ENCODE assay signal across 13 cellular contexts in the genomic region with DNA sequence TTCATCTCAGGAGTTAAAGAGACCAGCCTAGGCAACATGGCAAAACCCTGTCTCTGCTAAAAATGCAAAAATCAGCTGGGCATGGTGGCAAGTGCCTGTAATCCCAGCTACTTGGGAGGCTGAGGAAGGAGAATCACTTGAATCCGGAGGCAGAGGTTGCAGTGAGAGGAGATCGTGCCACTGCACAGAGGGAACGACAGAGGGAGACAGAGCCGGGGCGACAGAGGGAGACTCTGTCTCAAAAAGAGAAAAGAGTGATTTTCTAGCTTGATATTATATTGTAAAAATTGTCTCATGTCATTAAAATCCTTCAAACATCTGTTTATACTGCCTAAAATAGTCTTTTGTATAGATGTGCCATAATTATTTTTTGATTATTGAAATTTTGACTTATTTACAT.
A peak's percentile ranks its signal among the peaks of the same experiment; 100 is the strongest.
DNase-seq lines count a peak whose midpoint lies in the region; ATAC-seq, FAIRE-seq and TF ChIP-seq lines count a peak whose summit lies in the region.
"Had no signal": no experiment of that assay in that cellular context is flagged by ENCODE, and none has a peak within 500 bp of the region (broad histone marks: within the 10 kb centered on the region; RNA-seq: fewer than 3 reads in every experiment).

No MANE protein-coding gene starts in this region.

- no peaks in the 10 kb centered on the region for H3F3A ChIP-seq in PC-3 (ENCODE audit: low read length, unreplicated experiment)

- intact Hi-C loops in PC-3 (cut with micrococcal nuclease) (loop anchor here (10.0 kb wide), 1 partner anchor 927 kb away; no protein-coding TSS in a partner anchor), natural killer cell (cut with micrococcal nuclease) (no loop called here)

- H2BK20ac ChIP-seq in H1 (ENCODE audit: low read length), result no peak overlapping the region

- H4K91ac ChIP-seq in H1 (replicated peaks; ENCODE audit: insufficient read length, low read length), result no peak overlapping the region

- no peak overlapping the region for H2AK5ac ChIP-seq in H1 (ENCODE audit: low read depth, low read length)

- H3K27ac ChIP-seq in 22Rv1 (no peak overlapping the region), PC-3 (ENCODE audit: low read length) (no peak overlapping the region), H1 (ENCODE audit: low read depth, low read length) (no peak overlapping the region)
- H3K27ac ChIP-seq: ovary, SJCRH30 had no signal

- H3K4ac ChIP-seq in H1 (replicated peaks; ENCODE audit: insufficient read length, low read depth, low read length), result no peak overlapping the region

- H3K18ac ChIP-seq in H1 (ENCODE audit: extremely low read depth, low read length), result no peak overlapping the region

- H3K79me1 ChIP-seq in H1 (ENCODE audit: low read depth, low read length), result no peaks in the 10 kb centered on the region

- H2BK120ac ChIP-seq in H1 (replicated peaks; ENCODE audit: low read depth, low read length), result no peak overlapping the region

- H3K14ac ChIP-seq in H1 (ENCODE audit: insufficient read length), result no peak overlapping the region

- H2BK5ac ChIP-seq in H1 (ENCODE audit: low read depth, low read length), result no peak overlapping the region

- no peaks in the 10 kb centered on the region for H3K4me1 Mint-ChIP-seq in natural killer cell
- H3K4me1 Mint-ChIP-seq: memory B cell had no signal

- H3K27me3 Mint-ChIP-seq in natural killer cell (ENCODE audit: low read depth in 2 of 2), result no peaks in the 10 kb centered on the region
- H3K27me3 Mint-ChIP-seq: memory B cell had no signal

- peak; percentile 43 to 45 for TF ChIP-seq RAD21 in H1 (IDR thresholded peaks at IDR 0.05 in 1 of 2, conservative IDR thresholded peaks at IDR 0.05 in 1 of 2; ENCODE audit: low read depth in 2 of 2, low read length in 2 of 2)

- H3K56ac ChIP-seq in H1 (replicated peaks; ENCODE audit: insufficient read length, low read depth, low read length), result no peak overlapping the region

- H3K79me2 ChIP-seq in PC-3 (ENCODE audit: low read length) (no peaks in the 10 kb centered on the region), H1 (ENCODE audit: control insufficient read depth in 1 of 2, insufficient read depth in 2 of 2, low read length in 2 of 2) (no peaks in the 10 kb centered on the region)

- H3K4me1 ChIP-seq in PC-3 (ENCODE audit: insufficient read depth, low read length), result no peaks in the 10 kb centered on the region
- no peaks in the 10 kb centered on the region for H3K4me1 ChIP-seq in H1 (replicated peaks in 1 of 4; ENCODE audit: control insufficient read depth in 3 of 4, insufficient read depth in 4 of 4, low read length in 3 of 4)
- H3K4me1 ChIP-seq: SJCRH30 had no signal

- H4K20me1 ChIP-seq in PC-3 (ENCODE audit: low read length), result no peaks in the 10 kb centered on the region
- no peaks in the 10 kb centered on the region for H4K20me1 ChIP-seq in H1 (replicated peaks in 1 of 2; ENCODE audit: control insufficient read depth in 1 of 2, insufficient read depth in 2 of 2, low read length in 2 of 2)

- no peaks in the 10 kb centered on the region for H3K36me3 Mint-ChIP-seq in natural killer cell
- H3K36me3 Mint-ChIP-seq: memory B cell had no signal

- TF ChIP-seq CTCF in 22Rv1 (IDR thresholded peaks at IDR 0.05), result peak; percentile 25; the same call in 1 of the 2 replicates
- TF ChIP-seq CTCF in GM12872 (IDR thresholded peaks at IDR 0.05; ENCODE audit: insufficient read depth, low read depth, low read length), result peak; percentile 7; the same call in 1 of the 3 replicates
- peak; percentile 71 for TF ChIP-seq CTCF in PC-3 (conservative IDR thresholded peaks at IDR 0.05; ENCODE audit: low read depth, low read length)
- TF ChIP-seq CTCF in H1 (IDR thresholded peaks at IDR 0.05; ENCODE audit: control extremely low read depth in 1 of 3, insufficient read depth in 1 of 3, low read depth in 1 of 3, low read length in 3 of 3), result peak in 2 of 3 experiments; percentile 19 to 31; a peak in 3 of 4 replicates
- no peak for TF ChIP-seq CTCF in natural killer cell (IDR thresholded peaks at IDR 0.05)

- H2BK12ac ChIP-seq in H1 (ENCODE audit: low read depth, low read length), result no peak overlapping the region

- CTCF ChIA-PET in PC-3 (lab: Charles Lee), result interaction anchor here (0.6 kb wide), 1 partner anchor 43 kb away, joined by 3 read pairs; no protein-coding TSS in a partner anchor
- CTCF ChIA-PET in H1 (lab: Charles Lee; ENCODE audit: partially characterized antibody), result interaction anchor here (0.6 to 1.5 kb wide), 4 partner anchors 11 to 900 kb away, joined by 3 read pairs; no protein-coding TSS in a partner anchor

- no peak overlapping the region for H3K23ac ChIP-seq in H1 (ENCODE audit: insufficient read length)

- no peaks in the 10 kb centered on the region for H3K36me3 ChIP-seq in PC-3 (ENCODE audit: low read depth, low read length)
- H3K36me3 ChIP-seq in H1 (ENCODE audit: control insufficient read depth in 2 of 4, insufficient read depth in 4 of 4, low read length in 3 of 4), result no peaks in the 10 kb centered on the region
- H3K36me3 ChIP-seq: ovary, SJCRH30 had no signal

- peaks cover 2 to 5% of the 10 kb centered on the region in 2 donors for H3K9me3 Mint-ChIP-seq in natural killer cell
- H3K9me3 Mint-ChIP-seq: memory B cell had no signal

- H3K9me3 ChIP-seq in PC-3 (ENCODE audit: low read length) (no peaks in the 10 kb centered on the region), H1 (ENCODE audit: insufficient read depth in 2 of 2, low read depth in 1 of 2, low read length in 1 of 2) (0 out of 4 replicates have a peak, but pooled peaks cover 2 to 4% of the 10 kb centered on the region in 2 experiments)
- H3K9me3 ChIP-seq: ovary, SJCRH30 had no signal

- H3K9ac ChIP-seq in PC-3 (ENCODE audit: low read length) (no peak overlapping the region), H1 (replicated peaks in 1 of 4; ENCODE audit: extremely low read depth in 1 of 4, low read depth in 3 of 4, low read length in 3 of 4) (no peak overlapping the region)

- no peaks in the 10 kb centered on the region for H3K9me2 ChIP-seq in PC-3 (replicated peaks; ENCODE audit: low read length)

- no peak overlapping the region for H4K5ac ChIP-seq in H1 (ENCODE audit: insufficient read length, low read depth, low read length)

- H3K4me2 ChIP-seq in PC-3 (ENCODE audit: low read length) (no peak overlapping the region), H1 (ENCODE audit: insufficient read depth in 1 of 2, low read depth in 2 of 2, low read length in 2 of 2) (no peak overlapping the region)

- no peak overlapping the region for H3K4me3 ChIP-seq in PC-3 (ENCODE audit: low read length)
- no peak overlapping the region for H3K4me3 ChIP-seq in H1 (ENCODE audit: extremely low read depth in 1 of 4, insufficient read depth in 2 of 4, low read depth in 3 of 4, low read length in 4 of 4)
- H3K4me3 ChIP-seq: ovary, SJCRH30 had no signal

- DNase-seq in PC-3 (peak; percentile 49), H1 (ENCODE audit: low read depth in 1 of 2, low spot score in 2 of 2) (no peak), natural killer cell (no peak), frontal cortex (ENCODE audit: low spot score in 2 of 2) (no peak), amniotic stem cell (lab: John Stamatoyannopoulos, UW) (no peak)
- DNase-seq: NCI-H226, ovary had no signal

- ATAC-seq in PC-3 (peak; percentile 40; the same call in 1 of the 2 replicates), natural killer cell (no peak)
- no peak for ATAC-seq in activated CD4-positive, CD25-positive, alpha-beta regulatory T cell treated with anti-CD3 and anti-CD28 coated beads, Interleukin-2, amount 50 U/mL, for 24 hours
- ATAC-seq: WTC11 had no signal

- POLR2A ChIA-PET in PC-3 (lab: Charles Lee; ENCODE audit: unreplicated experiment), result no interaction called here
- POLR2A ChIA-PET in H1 (lab: Charles Lee; ENCODE audit: partially characterized antibody), result no interaction called here

- FAIRE-seq in H1 (lab: Jason Lieb, UNC), result no peak
- FAIRE-seq in frontal cortex (lab: Jason Lieb, UNC), result no peak

- no peaks in the 10 kb centered on the region for H3K23me2 ChIP-seq in H1 (ENCODE audit: low read depth, low read length)

- H3K27me3 ChIP-seq in PC-3 (ENCODE audit: low read length), result no peaks in the 10 kb centered on the region
- no peaks in the 10 kb centered on the region for H3K27me3 ChIP-seq in H1 (replicated peaks in 1 of 4; ENCODE audit: control insufficient read depth in 3 of 4, extremely low read depth in 1 of 4, insufficient read depth in 3 of 4, low read length in 3 of 4)
- H3K27me3 ChIP-seq: ovary, SJCRH30 had no signal

- no peak overlapping the region for H2AFZ ChIP-seq in PC-3 (ENCODE audit: low read length)
- H2AFZ ChIP-seq in H1 (ENCODE audit: low read length), result no peak overlapping the region

- no peak for TF ChIP-seq EP300 in H1 (IDR thresholded peaks at IDR 0.05; ENCODE audit: borderline replicate concordance in 1 of 2, low read depth in 2 of 2, low read length in 2 of 2)

- TF ChIP-seq POLR2A in H1 (IDR thresholded peaks at IDR 0.05; ENCODE audit: control extremely low read depth in 1 of 2, low read depth in 2 of 2, low read length in 2 of 2), result no peak

- BruUV-seq in PC-3 (replicated peaks; lab: Mats Ljungman, UMichigan), result no TSS peak

- no peak overlapping the region for H2BK15ac ChIP-seq in H1 (ENCODE audit: low read length)

- no peak overlapping the region for H4K8ac ChIP-seq in H1 (ENCODE audit: extremely low read depth, insufficient read depth, low read length)

- 58% methylated on average over 5 of the region's 5 CpGs; no CpG with 5 or more reads in 1 of the 2 experiments for WGBS in H1 (ENCODE audit: extremely low coverage in 1 of 2, insufficient coverage in 1 of 2, insufficient read length in 1 of 2, insufficient replicate concordance in 2 of 2, low coverage in 1 of 2, low lambda C conversion rate in 2 of 2, missing lambda C conversion rate in 1 of 2), 2 experiments

- H3K27ac Mint-ChIP-seq in natural killer cell, result no peak overlapping the region
- H3K27ac Mint-ChIP-seq: memory B cell, WTC11 had no signal

- no peak overlapping the region for H3K4me3 Mint-ChIP-seq in natural killer cell
- H3K4me3 Mint-ChIP-seq: memory B cell, WTC11 had no signal

TF ChIP-seq in H1, 55 proteins besides CTCF, POLR2A, EP300 and RAD21 (continues in another document):
- no peak for TF ChIP-seq RBBP5 (IDR thresholded peaks at IDR 0.05; ENCODE audit: borderline replicate concordance, low read depth, low read length)
- no peak for TF ChIP-seq KDM4A (IDR thresholded peaks at IDR 0.05; ENCODE audit: low read depth, low read length, severe bottlenecking)
- no peak for TF ChIP-seq CHD1 (IDR thresholded peaks at IDR 0.05; ENCODE audit: low read depth, low read length)
- TF ChIP-seq TAF7 (optimal IDR thresholded peaks at IDR 0.05; ENCODE audit: borderline replicate concordance, low read depth, low read length), result no peak
- TF ChIP-seq RFX5 (IDR thresholded peaks at IDR 0.05; ENCODE audit: borderline replicate concordance, low read depth, low read length), result no peak
- TF ChIP-seq SAP30 (IDR thresholded peaks at IDR 0.05; ENCODE audit: insufficient read depth, insufficient replicate concordance, low read length), result no peak
- no peak for TF ChIP-seq NRF1 (IDR thresholded peaks at IDR 0.05; ENCODE audit: low read depth, low read length)
- no peak for TF ChIP-seq SRF (IDR thresholded peaks at IDR 0.05; ENCODE audit: low read depth, low read length)
- TF ChIP-seq, protein P1, sequence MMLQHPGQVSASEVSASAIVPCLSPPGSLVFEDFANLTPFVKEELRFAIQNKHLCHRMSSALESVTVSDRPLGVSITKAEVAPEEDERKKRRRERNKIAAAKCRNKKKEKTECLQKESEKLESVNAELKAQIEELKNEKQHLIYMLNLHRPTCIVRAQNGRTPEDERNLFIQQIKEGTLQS (IDR thresholded peaks at IDR 0.05; ENCODE audit: insufficient read depth, low read depth, low read length), result no peak
